ENCODE assay signal across 23 cellular contexts in the genomic region with DNA sequence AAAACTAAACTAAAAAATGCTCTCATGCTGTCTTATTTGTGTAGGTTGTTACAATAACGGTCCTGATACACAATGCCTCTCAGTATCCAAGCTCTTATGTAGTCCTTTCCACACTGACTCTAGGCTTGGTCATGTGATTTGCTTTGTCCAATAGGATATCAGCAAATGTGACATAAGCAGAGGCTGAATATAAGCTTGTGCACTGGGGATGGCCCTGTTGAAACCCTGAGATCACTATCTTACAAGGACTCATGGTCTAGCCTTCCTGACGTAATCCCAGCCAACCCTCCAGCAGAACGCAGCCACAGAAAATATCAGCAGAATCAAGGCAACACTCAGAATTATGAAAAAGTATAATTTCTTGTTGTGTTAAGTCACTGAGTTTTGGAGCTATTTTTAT.
DNase-seq lines count a peak whose midpoint lies in the region; FAIRE-seq and TF ChIP-seq lines count a peak whose summit lies in the region.
"Had no signal": no experiment of that assay in that cellular context is flagged by ENCODE, and none has a peak within 500 bp of the region (broad histone marks: within the 10 kb centered on the region; RNA-seq: fewer than 3 reads in every experiment).

No MANE protein-coding gene starts in this region.

- 52 to 67% methylated on average over 3 of the region's 3 CpGs for WGBS in GM23248 (ENCODE audit: low coverage in 1 of 2, low lambda C conversion rate in 2 of 2, missing lambda C conversion rate in 2 of 2), 2 experiments
- 80 to 88% (median 84%) methylated on average over 3 of the region's 3 CpGs for WGBS in small intestine, 3 donors

- H3F3A ChIP-seq in GM23248 (ENCODE audit: insufficient read depth): no peaks in the 10 kb centered on the region

- H3K9me3 ChIP-seq in GM23248 (ENCODE audit: low read depth): no peaks in the 10 kb centered on the region
- no peaks in the 10 kb centered on the region for H3K9me3 ChIP-seq in small intestine (ENCODE audit: control insufficient read depth, low read depth)
- H3K9me3 ChIP-seq: Peyer's patch had no signal

- no peaks in the 10 kb centered on the region for H3K79me2 ChIP-seq in GM23248 (ENCODE audit: insufficient read depth)

- in situ Hi-C loops in GM23248 (cut with MboI): no loop called here

- no peaks in the 10 kb centered on the region for H3K27me3 ChIP-seq in GM23248 (replicated peaks; ENCODE audit: insufficient read depth)
- no peaks in the 10 kb centered on the region for H3K27me3 ChIP-seq in small intestine (ENCODE audit: control insufficient read depth in 2 of 2, insufficient read depth in 2 of 2, low read length in 2 of 2)
- H3K27me3 ChIP-seq: Peyer's patch had no signal

- H3K27ac ChIP-seq in GM23248 (no peak overlapping the region), small intestine (ENCODE audit: low read depth in 1 of 2, low read length in 1 of 2) (no peak overlapping the region)
- H3K27ac ChIP-seq: Peyer's patch had no signal

- no peaks in the 10 kb centered on the region for H3K9me2 ChIP-seq in GM23248 (ENCODE audit: insufficient read depth)

- H3K4me3 ChIP-seq in GM23248 (no peak overlapping the region), small intestine (ENCODE audit: low read depth in 1 of 2, low read length in 2 of 2) (no peak overlapping the region)
- H3K4me3 ChIP-seq: Peyer's patch had no signal

- DNase-seq in AG09319 (ENCODE audit: extremely low read depth, low read depth): peak; percentile 34
- peak; percentile 29 for DNase-seq in GM23248
- peak; percentile 53 for DNase-seq in amniotic epithelial cell (ENCODE audit: low read depth)
- peak; percentile 21 for DNase-seq in fibroblast of the conjunctiva (ENCODE audit: low read depth)
- no peak for DNase-seq in D341Med (ENCODE audit: low spot score)
- DNase-seq in small intestine: no peak
- no peak for DNase-seq in activated gamma-delta T cell (lab: John Stamatoyannopoulos, UW)
- DNase-seq: CD4-positive, alpha-beta T cell; COR-L47; DMS 273 treated with DMSO at 0.1 percent for 48 hours; DND-41; H9; HFFc6; Kasumi-1; NCI-H1092; NCI-H1436; NCI-H1930; NK-92 treated with Interleukin-12 subunit alpha and Interleukin-12 subunit beta, amount 100 ng/mL, for 24 hours; Peyer's patch; T-helper 1 cell had no signal

- FAIRE-seq in small intestine (lab: Jason Lieb, UNC): no peak
- FAIRE-seq: A204.1, GM12891, HTR-8/SVneo had no signal

- no peak overlapping the region for H3K4me2 ChIP-seq in GM23248 (ENCODE audit: unreplicated experiment)

- H4K20me1 ChIP-seq in GM23248 (ENCODE audit: insufficient read depth): no peaks in the 10 kb centered on the region

- H3K36me3 ChIP-seq in GM23248 (ENCODE audit: low read depth): no peaks in the 10 kb centered on the region
- no peaks in the 10 kb centered on the region for H3K36me3 ChIP-seq in small intestine (ENCODE audit: control insufficient read depth in 2 of 2, insufficient read depth in 2 of 2, low read length in 2 of 2)
- H3K36me3 ChIP-seq: Peyer's patch had no signal

- peak overlapping the region; percentile 40; the same call in 1 of the 2 replicates for H2AFZ ChIP-seq in GM23248

- H3K9ac ChIP-seq in GM23248: no peak overlapping the region

- no peak for TF ChIP-seq CTCF in AG09319 (IDR thresholded peaks at IDR 0.05; ENCODE audit: low read depth, low read length)

- H3K4me1 ChIP-seq in GM23248 (ENCODE audit: insufficient read depth) (peaks cover 6% of the 10 kb centered on the region), small intestine (ENCODE audit: control insufficient read depth in 2 of 2, insufficient read depth in 1 of 2, low read depth in 1 of 2, low read length in 1 of 2) (no peaks in the 10 kb centered on the region)
- H3K4me1 ChIP-seq: Peyer's patch had no signal

Comparison
In these comparisons a context has a peak if more than half of its experiments do, and no peak if none do; other contexts are left out.
1. DNase-seq: peak in AG09319 (single experiment), GM23248 (single experiment), amniotic epithelial cell (single experiment) and fibroblast of the conjunctiva (single experiment); none in D341Med (single experiment), small intestine (single experiment) and activated gamma-delta T cell (single experiment).